Comparison of ENCODE assay signal across 8 cellular contexts in the genomic region with DNA sequence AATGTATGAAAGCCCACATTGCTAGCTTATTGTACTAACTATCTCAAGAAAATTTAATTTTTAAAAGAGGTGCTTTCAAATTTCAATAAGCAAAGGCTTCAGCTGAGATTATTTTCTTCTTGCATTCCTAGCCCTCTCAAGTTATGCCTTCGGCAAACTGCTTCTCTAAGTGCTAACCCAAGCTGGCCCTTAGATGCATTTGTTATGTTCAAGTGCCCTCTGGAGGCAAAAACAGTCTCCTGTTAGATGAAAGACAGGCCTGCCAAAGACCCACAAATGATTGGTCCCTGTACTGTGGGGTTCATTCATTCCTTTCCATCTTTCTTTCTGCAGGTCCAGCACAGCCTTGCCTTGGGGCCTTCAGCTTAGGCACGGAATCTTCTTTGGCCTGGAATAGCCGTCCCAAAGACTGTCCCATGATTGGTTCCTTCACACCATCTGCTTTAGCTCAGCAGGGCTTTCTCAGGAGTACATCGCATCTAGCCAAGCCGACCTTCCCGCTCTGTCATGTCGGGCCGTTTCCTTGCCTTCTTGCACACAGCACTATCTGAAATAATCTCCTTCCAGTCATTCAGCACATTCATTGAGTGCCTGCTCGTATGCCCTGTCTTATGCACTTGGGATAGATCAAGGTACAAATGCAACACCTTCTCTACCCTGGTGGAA. TPM values are rescaled to one million over a fixed set of nuclear protein-coding genes. Genes with fewer than 3 reads are reported as not detected.
DNase-seq lines count a peak whose midpoint lies in the region; ATAC-seq, FAIRE-seq and TF ChIP-seq lines count a peak whose summit lies in the region.

No MANE protein-coding gene starts in this region.

- FAIRE-seq in pancreas (lab: Jason Lieb, UNC), result peak; percentile 37

- H3K4me1 ChIP-seq in pancreas, result no peaks in the 10 kb centered on the region

- WGBS in pancreas, 2 donors, result 52 to 58% methylated on average over 9 of the region's 9 CpGs

- no peaks in the 10 kb centered on the region for H3K9me3 ChIP-seq in pancreas

- intact Hi-C loops in Right ventricle myocardium inferior (cut with DNase I), result no loop called here
- intact Hi-C loops in cardiac septum (cut with DNase I), result no loop called here
- intact Hi-C loops in pancreas (cut with DNase I), result no loop called here

- ATAC-seq in Right ventricle myocardium inferior (peak; percentile 68), GM21717 (IDR thresholded peaks at IDR 0.05; ENCODE audit: unreplicated experiment) (peak; percentile 78), pancreas (peak in 3 of 4 donors; percentile 84 to 92 (median 85))

- no peaks in the 10 kb centered on the region for H3K27me3 ChIP-seq in pancreas

- H3K4me3 ChIP-seq in epithelial cell of proximal tubule (ENCODE audit: low read depth, low read length), result no peak overlapping the region
- no peak overlapping the region for H3K4me3 ChIP-seq in pancreas

- TF ChIP-seq CTCF in epithelial cell of proximal tubule (conservative IDR thresholded peaks at IDR 0.05; ENCODE audit: low read depth, low read length) (peak; percentile 74), pancreas (IDR thresholded peaks at IDR 0.05) (peak in 3 of 4 donors; percentile 16 to 29 (median 27))

- no peak overlapping the region for H3K27ac ChIP-seq in pancreas

- DNase-seq in Right ventricle myocardium inferior (ENCODE audit: missing footprints) (no peak), cardiac septum (ENCODE audit: low spot score) (no peak), HuH-7 (ENCODE audit: low spot score) (peak; percentile 18), SW480 (ENCODE audit: low spot score) (peak; percentile 60), epithelial cell of proximal tubule (ENCODE audit: low read depth) (no peak), pancreas (peak in 2 of 6 donors; percentile 21 to 22), HK-2 (ENCODE audit: unreplicated experiment) (no peak)

- H3K36me3 ChIP-seq in pancreas, result no peaks in the 10 kb centered on the region

RNA-seq across cellular contexts. Expression of a gene that starts 26.4 kb away (rescaled TPM):
- total RNA-seq in Right ventricle myocardium inferior, result not detected
- total RNA-seq in cardiac septum, result not detected
- not detected in 2 replicates for total RNA-seq in epithelial cell of proximal tubule
- total RNA-seq in pancreas, result not detected
- not detected for polyA plus RNA-seq in pancreas

RNA-seq across cellular contexts. Expression of a gene that starts 45.7 kb away (rescaled TPM):
- 25.0 TPM for total RNA-seq in Right ventricle myocardium inferior
- 34.1 TPM for total RNA-seq in cardiac septum
- total RNA-seq in epithelial cell of proximal tubule, result 12.9 and 16.4 TPM in 2 replicates
- 10 to 100 TPM; 12.4 to 22.1 (median 14.8) TPM for total RNA-seq in pancreas
- 10 to 100 TPM; 24.8 to 26.3 TPM for polyA plus RNA-seq in pancreas

Comparison
In these comparisons a context has a peak if more than half of its experiments do, and no peak if none do; other contexts are left out.
1. DNase-seq: peak in HuH-7 (single experiment) and SW480 (single experiment); none in Right ventricle myocardium inferior (single experiment), cardiac septum (single experiment), epithelial cell of proximal tubule (single experiment) and HK-2 (single experiment).
2. Peak in every context shown above with its lines, with median percentiles within 50 percentile points of each other: ATAC-seq.